In the genomic region with DNA sequence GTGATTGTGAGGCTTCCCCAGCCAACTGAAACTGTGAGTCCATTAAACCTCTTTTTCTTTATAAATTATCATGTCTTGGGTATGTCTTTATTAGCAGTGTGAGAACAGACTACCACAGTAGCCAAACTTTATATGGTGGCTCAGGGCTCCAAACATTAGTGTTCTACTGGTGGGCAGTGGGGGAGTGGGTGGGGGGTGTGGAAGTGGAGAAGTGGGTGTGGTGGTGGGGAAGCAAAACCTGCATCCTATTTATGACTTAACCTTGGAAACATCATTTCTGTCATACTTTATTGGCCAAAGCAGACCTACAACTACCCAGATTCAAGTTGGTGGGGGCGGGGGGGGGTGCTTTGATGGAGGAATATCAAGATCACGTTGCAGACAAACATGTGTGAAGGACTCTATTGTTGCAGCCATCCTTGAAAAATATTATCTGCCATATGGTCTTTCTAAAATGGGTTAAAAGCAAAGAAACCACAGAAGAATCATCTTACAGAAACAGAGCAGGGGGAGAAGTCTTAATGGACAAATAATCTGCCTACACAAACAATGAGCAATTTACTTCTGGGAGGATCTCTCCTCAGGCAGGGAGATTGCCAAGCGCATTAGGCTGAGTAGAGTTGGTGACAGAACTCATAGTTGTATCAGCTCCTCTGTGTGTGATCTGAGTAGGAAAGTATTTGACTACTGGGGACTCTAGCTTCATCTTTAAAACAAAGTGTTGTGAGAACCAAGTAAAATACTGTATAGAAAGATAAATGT, we compare ENCODE assay signal across 3 cellular contexts.
TF ChIP-seq lines count a peak whose summit lies in the region.

No MANE protein-coding gene starts in this region.

TF ChIP-seq in SK-N-SH, 30 proteins besides CTCF, POLR2A, EP300 and RAD21:
- TF ChIP-seq RXRA (IDR thresholded peaks at IDR 0.05; ENCODE audit: borderline replicate concordance, low read depth) (no peak), TCF12 (IDR thresholded peaks at IDR 0.05) (no peak), CHD2 (IDR thresholded peaks at IDR 0.05; ENCODE audit: low read length, partially characterized antibody) (no peak), GATA2 (CRISPR knock-in tag; IDR thresholded peaks at IDR 0.05) (no peak), JUND (IDR thresholded peaks at IDR 0.05) (no peak), FOXM1 (IDR thresholded peaks at IDR 0.05; ENCODE audit: low read depth) (no peak), MEF2A (IDR thresholded peaks at IDR 0.05; ENCODE audit: borderline replicate concordance, low read depth) (no peak), ELF1 (IDR thresholded peaks at IDR 0.05) (no peak), RCOR1 (IDR thresholded peaks at IDR 0.05; ENCODE audit: low read length) (no peak), GABPA (IDR thresholded peaks at IDR 0.05; ENCODE audit: low read depth) (no peak), YY1 (IDR thresholded peaks at IDR 0.05; ENCODE audit: low read depth) (no peak), EZH2phosphoT487 (IDR thresholded peaks at IDR 0.05; ENCODE audit: borderline replicate concordance, low read depth) (no peak), MXI1 (IDR thresholded peaks at IDR 0.05; ENCODE audit: low read depth, low read length) (no peak)
- TF ChIP-seq, protein P1, sequence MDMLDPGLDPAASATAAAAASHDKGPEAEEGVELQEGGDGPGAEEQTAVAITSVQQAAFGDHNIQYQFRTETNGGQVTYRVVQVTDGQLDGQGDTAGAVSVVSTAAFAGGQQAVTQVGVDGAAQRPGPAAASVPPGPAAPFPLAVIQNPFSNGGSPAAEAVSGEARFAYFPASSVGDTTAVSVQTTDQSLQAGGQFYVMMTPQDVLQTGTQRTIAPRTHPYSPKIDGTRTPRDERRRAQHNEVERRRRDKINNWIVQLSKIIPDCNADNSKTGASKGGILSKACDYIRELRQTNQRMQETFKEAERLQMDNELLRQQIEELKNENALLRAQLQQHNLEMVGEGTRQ (IDR thresholded peaks at IDR 0.05; ENCODE audit: borderline replicate concordance, low read depth, low read length), result no peak
- TF ChIP-seq, protein P2, sequence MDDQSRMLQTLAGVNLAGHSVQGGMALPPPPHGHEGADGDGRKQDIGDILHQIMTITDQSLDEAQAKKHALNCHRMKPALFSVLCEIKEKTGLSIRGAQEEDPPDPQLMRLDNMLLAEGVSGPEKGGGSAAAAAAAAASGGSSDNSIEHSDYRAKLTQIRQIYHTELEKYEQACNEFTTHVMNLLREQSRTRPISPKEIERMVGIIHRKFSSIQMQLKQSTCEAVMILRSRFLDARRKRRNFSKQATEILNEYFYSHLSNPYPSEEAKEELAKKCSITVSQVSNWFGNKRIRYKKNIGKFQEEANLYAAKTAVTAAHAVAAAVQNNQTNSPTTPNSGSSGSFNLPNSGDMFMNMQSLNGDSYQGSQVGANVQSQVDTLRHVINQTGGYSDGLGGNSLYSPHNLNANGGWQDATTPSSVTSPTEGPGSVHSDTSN (IDR thresholded peaks at IDR 0.05), result no peak
- TF ChIP-seq, protein P3, sequence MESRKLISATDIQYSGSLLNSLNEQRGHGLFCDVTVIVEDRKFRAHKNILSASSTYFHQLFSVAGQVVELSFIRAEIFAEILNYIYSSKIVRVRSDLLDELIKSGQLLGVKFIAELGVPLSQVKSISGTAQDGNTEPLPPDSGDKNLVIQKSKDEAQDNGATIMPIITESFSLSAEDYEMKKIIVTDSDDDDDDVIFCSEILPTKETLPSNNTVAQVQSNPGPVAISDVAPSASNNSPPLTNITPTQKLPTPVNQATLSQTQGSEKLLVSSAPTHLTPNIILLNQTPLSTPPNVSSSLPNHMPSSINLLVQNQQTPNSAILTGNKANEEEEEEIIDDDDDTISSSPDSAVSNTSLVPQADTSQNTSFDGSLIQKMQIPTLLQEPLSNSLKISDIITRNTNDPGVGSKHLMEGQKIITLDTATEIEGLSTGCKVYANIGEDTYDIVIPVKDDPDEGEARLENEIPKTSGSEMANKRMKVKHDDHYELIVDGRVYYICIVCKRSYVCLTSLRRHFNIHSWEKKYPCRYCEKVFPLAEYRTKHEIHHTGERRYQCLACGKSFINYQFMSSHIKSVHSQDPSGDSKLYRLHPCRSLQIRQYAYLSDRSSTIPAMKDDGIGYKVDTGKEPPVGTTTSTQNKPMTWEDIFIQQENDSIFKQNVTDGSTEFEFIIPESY (IDR thresholded peaks at IDR 0.05; ENCODE audit: borderline replicate concordance, low read depth), result no peak

TF ChIP-seq in SK-N-SH treated with all-trans-retinoic acid at 6 μM for 48 hours, 23 proteins besides CTCF, POLR2A, EP300 and RAD21:
- no peak for TF ChIP-seq SNAI2 (CRISPR knock-in tag; IDR thresholded peaks at IDR 0.05)
TF ChIP-seq in SK-N-SH treated with all-trans-retinoic acid at 6 μM for 48 hours: peak in this region for 0.

TF ChIP-seq in H1, 55 proteins besides CTCF, POLR2A, EP300 and RAD21:
- TF ChIP-seq RNF2 (IDR thresholded peaks at IDR 0.05; ENCODE audit: borderline replicate concordance, low read depth, low read length, missing control alignments, poor library complexity, severe bottlenecking) (no peak), YY1 (IDR thresholded peaks at IDR 0.05; ENCODE audit: low read depth, low read length) (no peak), BACH1 (IDR thresholded peaks at IDR 0.05; ENCODE audit: low read length) (no peak), JUN (IDR thresholded peaks at IDR 0.05; ENCODE audit: low read depth, low read length) (no peak), SP1 (IDR thresholded peaks at IDR 0.05; ENCODE audit: low read depth, low read length) (no peak), CBX5 (IDR thresholded peaks at IDR 0.05; ENCODE audit: low read depth, low read length) (no peak), SIN3A (conservative IDR thresholded peaks at IDR 0.05 in 1 of 2, IDR thresholded peaks at IDR 0.05 in 1 of 2; ENCODE audit: low read depth in 1 of 2, low read length in 2 of 2) (no peak), HDAC2 (IDR thresholded peaks at IDR 0.05; ENCODE audit: borderline replicate concordance in 1 of 2, low read depth in 2 of 2, low read length in 2 of 2) (no peak), KDM5A (IDR thresholded peaks at IDR 0.05; ENCODE audit: low read length) (no peak), HDAC6 (IDR thresholded peaks at IDR 0.05; ENCODE audit: low read depth, low read length) (no peak)
